11 cellular contexts compared by ENCODE assay signal in the genomic region with DNA sequence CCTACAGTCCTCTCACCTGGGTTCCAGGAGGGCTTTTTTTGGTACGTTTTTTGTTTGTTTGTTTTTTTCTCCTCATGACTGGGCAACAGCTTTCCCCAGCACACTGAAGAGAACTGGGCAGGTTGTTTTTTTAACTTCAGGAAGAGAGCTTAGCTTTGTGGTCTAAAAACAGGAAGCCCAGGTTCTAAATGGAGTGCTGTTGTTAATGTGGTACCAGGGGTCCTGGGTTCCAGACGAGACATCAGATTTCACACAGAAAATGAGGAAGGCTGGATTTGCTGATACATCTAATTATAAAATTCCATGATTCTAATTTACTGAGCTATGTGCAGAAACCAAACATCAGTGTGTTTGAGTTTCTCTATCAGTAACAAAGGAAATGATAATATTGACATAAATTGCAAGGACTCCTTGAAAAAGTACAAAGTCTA. TPM values are rescaled to one million over a fixed set of nuclear protein-coding genes. Genes with fewer than 3 reads are reported as not detected.
DNase-seq lines count a peak whose midpoint lies in the region; ATAC-seq lines count a peak whose summit lies in the region.
"Had no signal": no experiment of that assay in that cellular context is flagged by ENCODE, and none has a peak within 500 bp of the region (broad histone marks: within the 10 kb centered on the region; RNA-seq: fewer than 3 reads in every experiment).

No MANE protein-coding gene starts in this region.

- no peak overlapping the region for H3K4me3 Mint-ChIP-seq in activated T-cell treated with anti-CD3 and anti-CD28 coated beads, Interleukin-2, amount 50 U/mL, for 24 hours
- no peak overlapping the region for H3K4me3 Mint-ChIP-seq in natural killer cell treated with Interleukin-12 subunit alpha and Interleukin-12 subunit beta and Interleukin-15 and Interleukin-18, amount 100 ng/mL, for 72 hours
- H3K4me3 Mint-ChIP-seq: neural progenitor cell had no signal

- no peaks in the 10 kb centered on the region for H3K9me3 Mint-ChIP-seq in activated T-cell treated with anti-CD3 and anti-CD28 coated beads, Interleukin-2, amount 50 U/mL, for 24 hours
- H3K9me3 Mint-ChIP-seq in natural killer cell treated with Interleukin-12 subunit alpha and Interleukin-12 subunit beta and Interleukin-15 and Interleukin-18, amount 100 ng/mL, for 72 hours = no peaks in the 10 kb centered on the region
- H3K9me3 Mint-ChIP-seq: neural progenitor cell had no signal

- no peak for DNase-seq in activated T-cell treated with anti-CD3 and anti-CD28 coated beads, Interleukin-2, amount 50 U/mL, for 24 hours
- no peak for DNase-seq in activated T-cell treated with anti-CD3 and anti-CD28 coated beads, Interleukin-2, amount 50 U/mL, for 48 hours
- DNase-seq in NAMALWA (ENCODE audit: low spot score) (peak; percentile 67), putamen (ENCODE audit: low spot score) (peak; percentile 26), occipital lobe (lab: John Stamatoyannopoulos, UW) (no peak)
- DNase-seq in central memory CD4-positive, alpha-beta T cell = peak; percentile 3
- DNase-seq in natural killer cell treated with Interleukin-12 subunit alpha and Interleukin-12 subunit beta and Interleukin-15 and Interleukin-18, amount 100 ng/mL, for 72 hours (ENCODE audit: low spot score) = no peak
- DNase-seq: T-helper 1 cell, uterus had no signal

- no peaks in the 10 kb centered on the region for H3K27me3 Mint-ChIP-seq in activated T-cell treated with anti-CD3 and anti-CD28 coated beads, Interleukin-2, amount 50 U/mL, for 24 hours
- H3K27me3 Mint-ChIP-seq in natural killer cell treated with Interleukin-12 subunit alpha and Interleukin-12 subunit beta and Interleukin-15 and Interleukin-18, amount 100 ng/mL, for 72 hours = peaks cover 3 to 12% of the 10 kb centered on the region in 2 donors

- no peak for ATAC-seq in natural killer cell treated with Interleukin-12 subunit alpha and Interleukin-12 subunit beta and Interleukin-15 and Interleukin-18, amount 100 ng/mL, for 72 hours
- ATAC-seq in HG03025 (IDR thresholded peaks at IDR 0.05; ENCODE audit: low FRiP score, unreplicated experiment) = no peak

- H3K4me1 Mint-ChIP-seq in activated T-cell treated with anti-CD3 and anti-CD28 coated beads, Interleukin-2, amount 50 U/mL, for 24 hours (ENCODE audit: low read depth) = peaks cover 37% of the 10 kb centered on the region
- H3K4me1 Mint-ChIP-seq in natural killer cell treated with Interleukin-12 subunit alpha and Interleukin-12 subunit beta and Interleukin-15 and Interleukin-18, amount 100 ng/mL, for 72 hours (ENCODE audit: low read depth in 2 of 2) = peaks cover 6 to 10% of the 10 kb centered on the region in 2 donors

- H3K27ac Mint-ChIP-seq in activated T-cell treated with anti-CD3 and anti-CD28 coated beads, Interleukin-2, amount 50 U/mL, for 24 hours = peak overlapping the region; percentile 74
- H3K27ac Mint-ChIP-seq in natural killer cell treated with Interleukin-12 subunit alpha and Interleukin-12 subunit beta and Interleukin-15 and Interleukin-18, amount 100 ng/mL, for 72 hours = peak overlapping the region in 1 of 2 donors; percentile 8
- H3K27ac Mint-ChIP-seq: neural progenitor cell had no signal

- no peaks in the 10 kb centered on the region for H3K36me3 Mint-ChIP-seq in activated T-cell treated with anti-CD3 and anti-CD28 coated beads, Interleukin-2, amount 50 U/mL, for 24 hours (ENCODE audit: low read depth)
- H3K36me3 Mint-ChIP-seq in natural killer cell treated with Interleukin-12 subunit alpha and Interleukin-12 subunit beta and Interleukin-15 and Interleukin-18, amount 100 ng/mL, for 72 hours = no peaks in the 10 kb centered on the region
- H3K36me3 Mint-ChIP-seq: neural progenitor cell had no signal

RNA-seq across cellular contexts. Expression of gene MYOZ2, which starts 4.2 kb away (rescaled TPM):
- not detected for total RNA-seq in natural killer cell treated with Interleukin-12 subunit alpha and Interleukin-12 subunit beta and Interleukin-15 and Interleukin-18, amount 100 ng/mL, for 72 hours
- 0.62 TPM for total RNA-seq in occipital lobe

Comparison
In these comparisons a context has a peak if more than half of its experiments do, and no peak if none do; other contexts are left out.
1. DNase-seq: peak in NAMALWA (single experiment), central memory CD4-positive, alpha-beta T cell (single experiment) and putamen (single experiment); none in activated T-cell treated with anti-CD3 and anti-CD28 coated beads, Interleukin-2, amount 50 U/mL, for 24 hours (single experiment), activated T-cell treated with anti-CD3 and anti-CD28 coated beads, Interleukin-2, amount 50 U/mL, for 48 hours (0 of 2), natural killer cell treated with Interleukin-12 subunit alpha and Interleukin-12 subunit beta and Interleukin-15 and Interleukin-18, amount 100 ng/mL, for 72 hours (single experiment) and occipital lobe (single experiment).